In the genomic region with DNA sequence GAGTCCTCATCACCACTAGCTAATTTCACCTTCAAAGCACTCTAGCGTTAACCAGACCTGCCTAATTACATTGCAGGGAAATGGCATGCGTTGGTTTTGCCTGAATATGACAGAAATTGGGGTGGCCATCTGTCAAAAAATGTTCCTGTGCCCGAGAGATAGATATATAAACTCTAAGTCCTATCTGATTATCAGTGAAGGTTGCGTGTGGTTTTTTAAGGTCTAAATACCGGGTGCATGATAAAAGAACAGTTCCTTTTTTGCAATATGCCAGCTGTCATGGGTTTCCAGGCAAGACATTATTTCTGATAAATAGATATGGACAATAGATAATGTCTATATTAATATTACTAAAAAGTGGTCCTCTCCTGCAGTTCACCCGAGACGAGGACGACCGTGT, we compare ENCODE assay signal across 2 cellular contexts.
TF ChIP-seq lines count a peak whose summit lies in the region.

No MANE protein-coding gene starts in this region.

TF ChIP-seq in GM12878, 131 proteins besides CTCF, POLR2A, EP300 and RAD21:
- TF ChIP-seq RUNX3 (IDR thresholded peaks at IDR 0.05; ENCODE audit: low read length) (0 out of 2 replicates have a peak, but pooled peaks have one; percentile 14), SPI1 (IDR thresholded peaks at IDR 0.05; ENCODE audit: borderline replicate concordance, insufficient read depth, low read depth, low read length) (0 out of 2 replicates have a peak, but pooled peaks have one; percentile 22)
- TF ChIP-seq, protein P1, sequence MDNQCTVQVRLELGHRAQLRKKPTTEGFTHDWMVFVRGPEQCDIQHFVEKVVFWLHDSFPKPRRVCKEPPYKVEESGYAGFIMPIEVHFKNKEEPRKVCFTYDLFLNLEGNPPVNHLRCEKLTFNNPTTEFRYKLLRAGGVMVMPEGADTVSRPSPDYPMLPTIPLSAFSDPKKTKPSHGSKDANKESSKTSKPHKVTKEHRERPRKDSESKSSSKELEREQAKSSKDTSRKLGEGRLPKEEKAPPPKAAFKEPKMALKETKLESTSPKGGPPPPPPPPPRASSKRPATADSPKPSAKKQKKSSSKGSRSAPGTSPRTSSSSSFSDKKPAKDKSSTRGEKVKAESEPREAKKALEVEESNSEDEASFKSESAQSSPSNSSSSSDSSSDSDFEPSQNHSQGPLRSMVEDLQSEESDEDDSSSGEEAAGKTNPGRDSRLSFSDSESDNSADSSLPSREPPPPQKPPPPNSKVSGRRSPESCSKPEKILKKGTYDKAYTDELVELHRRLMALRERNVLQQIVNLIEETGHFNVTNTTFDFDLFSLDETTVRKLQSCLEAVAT (IDR thresholded peaks at IDR 0.05) = no peak
TF ChIP-seq in GM12878: peak in this region for 2.

TF ChIP-seq in HEK293T, 16 proteins besides CTCF, POLR2A, EP300 and RAD21:
- TF ChIP-seq LEF1 (IDR thresholded peaks at IDR 0.05; ENCODE audit: borderline replicate concordance) = no peak
